ENCODE assay signal across 9 cellular contexts in the genomic region with DNA sequence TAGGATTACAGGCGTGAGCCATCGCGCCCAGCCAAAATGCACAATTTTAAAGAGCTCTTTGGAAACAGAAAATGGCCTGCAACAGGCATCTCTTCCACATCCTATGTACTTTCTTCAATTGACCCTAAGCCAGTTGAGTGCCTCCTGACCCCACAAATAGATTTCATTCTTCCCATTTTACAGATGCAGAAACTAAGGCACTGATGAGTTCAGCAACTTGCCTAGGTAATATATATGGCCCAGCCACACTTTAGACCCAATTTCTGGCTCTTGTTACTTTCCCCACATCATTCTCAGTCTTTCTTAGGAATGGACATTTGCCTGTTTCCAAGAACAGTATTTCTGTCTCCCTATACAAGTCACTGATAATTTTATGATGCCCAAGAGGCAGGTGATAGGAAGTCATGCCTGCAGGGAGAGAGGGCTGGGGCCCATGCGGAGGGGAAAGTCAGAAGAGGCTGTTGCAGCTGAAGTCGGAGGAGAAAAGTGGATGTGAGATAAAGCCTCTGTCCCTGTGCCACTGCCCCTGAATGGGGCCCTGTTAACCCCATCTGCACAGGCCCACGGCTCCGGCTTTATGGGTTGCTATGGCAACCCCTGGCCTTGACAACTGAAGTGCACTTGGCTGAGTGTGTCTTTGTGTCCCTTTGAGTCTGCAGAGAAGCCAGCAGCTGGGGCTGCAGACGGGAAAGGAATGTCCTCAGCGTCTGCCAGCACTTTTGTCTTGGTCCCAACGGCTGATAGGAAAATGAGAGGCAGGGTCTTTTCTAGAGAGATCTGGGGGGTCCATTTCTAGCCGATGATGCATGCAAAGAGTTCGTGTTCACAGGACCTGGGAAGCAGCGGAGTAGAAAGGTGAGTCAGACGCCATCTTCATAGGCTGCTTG. TPM values are rescaled to one million over a fixed set of nuclear protein-coding genes. Genes with fewer than 3 reads are reported as not detected.
DNase-seq lines count a peak whose midpoint lies in the region; ATAC-seq, FAIRE-seq and TF ChIP-seq lines count a peak whose summit lies in the region.
"Had no signal": no experiment of that assay in that cellular context is flagged by ENCODE, and none has a peak within 500 bp of the region (broad histone marks: within the 10 kb centered on the region; RNA-seq: fewer than 3 reads in every experiment).

No MANE protein-coding gene starts in this region.

- H3K4me1 Mint-ChIP-seq in CD14-positive monocyte, result peaks cover 1% of the 10 kb centered on the region

- ATAC-seq in GM19463 (IDR thresholded peaks at IDR 0.05; ENCODE audit: unreplicated experiment), result no peak

- H3K4me1 ChIP-seq in neuron (ENCODE audit: insufficient read depth, low read length), result peaks cover 52% of the 10 kb centered on the region

- H3K27ac Mint-ChIP-seq in CD14-positive monocyte, result no peak overlapping the region

- H3K9me3 Mint-ChIP-seq in CD14-positive monocyte, result peaks cover 0 to 6% (median 3%) of the 10 kb centered on the region in 7 donors

- no peak for FAIRE-seq in bronchial epithelial cell (lab: Jason Lieb, UNC)
- FAIRE-seq: islet of Langerhans had no signal

- no peak for TF ChIP-seq CTCF in GM12865 (IDR thresholded peaks at IDR 0.05; ENCODE audit: insufficient read depth, low read depth, low read length, missing control alignments)
- no peak for TF ChIP-seq CTCF in bronchial epithelial cell (IDR thresholded peaks at IDR 0.05; ENCODE audit: insufficient read depth, low read length, severe bottlenecking)
- TF ChIP-seq CTCF in CD14-positive monocyte (IDR thresholded peaks at IDR 0.05), result no peak

- no peak overlapping the region for H3K4me3 Mint-ChIP-seq in CD14-positive monocyte

- peaks cover 0 to 19% of the 10 kb centered on the region in 2 donors for H3K36me3 Mint-ChIP-seq in CD14-positive monocyte

- H3K27me3 Mint-ChIP-seq in CD14-positive monocyte (ENCODE audit: low read depth in 3 of 3), result peaks cover 0 to 2% (median 0%) of the 10 kb centered on the region in 3 donors

- H3K4me3 ChIP-seq in GM12865 (ENCODE audit: low read depth, low read length) (no peak overlapping the region), bronchial epithelial cell (ENCODE audit: low read depth, low read length) (no peak overlapping the region), neuron (ENCODE audit: low read length) (peak overlapping the region; percentile 45)

- no peak overlapping the region for H2AFZ ChIP-seq in neuron (ENCODE audit: low read depth, low read length)

- peaks cover 7% of the 10 kb centered on the region for H3K9me3 ChIP-seq in neuron (ENCODE audit: low read length)

- H3K36me3 ChIP-seq in bronchial epithelial cell (ENCODE audit: control insufficient read depth, insufficient read depth, low read length) (no peaks in the 10 kb centered on the region), neuron (ENCODE audit: insufficient read depth, low read length) (no peaks in the 10 kb centered on the region)

- intact Hi-C loops in CD14-positive monocyte (cut with micrococcal nuclease), result no loop called here

- DNase-seq in GM12865 (ENCODE audit: low read depth) (peak; percentile 8), NCI-H2196 (lab: John Stamatoyannopoulos, UW; ENCODE audit: unreplicated experiment) (peak; percentile 77), bronchial epithelial cell (ENCODE audit: low read depth) (peak; percentile 23), CD14-positive monocyte (ENCODE audit: low spot score) (no peak), HPDE6-E6E7 (ENCODE audit: extremely low spot score) (no peak)
- DNase-seq in stimulated activated CD4-positive, alpha-beta T cell treated with anti-CD3 and anti-CD28 coated beads, Interleukin-2, amount 100 ng/mL, for 48 hours, result no peak

- no peaks in the 10 kb centered on the region for H3K27me3 ChIP-seq in bronchial epithelial cell (ENCODE audit: control insufficient read depth, insufficient read depth, low read length)
- H3K27me3 ChIP-seq in neuron (ENCODE audit: insufficient read depth, low read length), result no peaks in the 10 kb centered on the region

RNA-seq across cellular contexts. Expression of gene ABAT, which starts 45.9 kb away (rescaled TPM):
- 1.4 and 2.6 TPM in 2 replicates for total RNA-seq in bronchial epithelial cell
- 1 to 10 TPM; 4.9 to 8.7 TPM for polyA plus RNA-seq in CD14-positive monocyte

Comparison
In these comparisons a context has a peak if more than half of its experiments do, and no peak if none do; other contexts are left out.
1. DNase-seq: peak in GM12865 (single experiment), NCI-H2196 (single experiment) and bronchial epithelial cell (single experiment); none in CD14-positive monocyte (single experiment), stimulated activated CD4-positive, alpha-beta T cell treated with anti-CD3 and anti-CD28 coated beads, Interleukin-2, amount 100 ng/mL, for 48 hours (0 of 2) and HPDE6-E6E7 (single experiment).